Comparison of ENCODE assay signal across 25 cellular contexts in genomic region chr19:28076628-28077027, GRCh38.
"Had no signal": no experiment of that assay in that cellular context is flagged by ENCODE, and none has a peak within 500 bp of the region (broad histone marks: within the 10 kb centered on the region; RNA-seq: fewer than 3 reads in every experiment).

No MANE protein-coding gene starts in this region.

- H3K36me3 ChIP-seq: stomach, suprapubic skin, thoracic aorta, thyroid gland, tibial artery, tibial nerve, transverse colon, upper lobe of left lung, upper lobe of right lung, uterus, vagina had no signal

- H3K27me3 ChIP-seq: stomach, suprapubic skin, thyroid gland, tibial artery, tibial nerve, transverse colon, upper lobe of left lung, upper lobe of right lung, uterus, vagina had no signal

- H3K4me3 ChIP-seq: stomach, suprapubic skin, thoracic aorta, thyroid gland, tibial artery, tibial nerve, transverse colon, upper lobe of left lung, upper lobe of right lung, uterus, vagina had no signal

- H3K27ac ChIP-seq: stomach, suprapubic skin, thoracic aorta, thyroid gland, tibial artery, tibial nerve, transverse colon, upper lobe of left lung, upper lobe of right lung, uterus, vagina had no signal

- H3K4me1 ChIP-seq: stomach, suprapubic skin, thyroid gland, tibial artery, tibial nerve, transverse colon, upper lobe of left lung, upper lobe of right lung, uterus, vagina had no signal

- DNase-seq: stimulated activated CD4-positive, alpha-beta T cell treated with anti-CD3 and anti-CD28 coated beads, Interleukin-2, amount 100 ng/mL, for 24 hours; stimulated activated CD4-positive, alpha-beta T cell treated with anti-CD3 and anti-CD28 coated beads, Interleukin-2, amount 100 ng/mL, for 48 hours; stimulated activated CD4-positive, alpha-beta T cell treated with anti-CD3 and anti-CD28 coated beads, Interleukin-4, amount 100 ng/mL, for 1 hour; stimulated activated CD4-positive, alpha-beta T cell treated with anti-CD3 and anti-CD28 coated beads, Interleukin-4, amount 100 ng/mL, for 24 hours; stimulated activated CD4-positive, alpha-beta T cell treated with anti-CD3 and anti-CD28 coated beads, Interleukin-4, amount 100 ng/mL, for 4 hours; stimulated activated CD8-positive, alpha-beta memory T cell treated with anti-CD3 and anti-CD28 coated beads, Interleukin-4, amount 100 ng/mL, for 48 hours; stimulated activated naive B cell treated with anti-CD40 and anti-IgM and Interleukin-4, amounts not matched to agents 10 μg/mL and 1 μg/mL and 100 μg/mL, for 72 hours; stimulated activated naive CD4-positive, alpha-beta T cell; stimulated activated naive CD4-positive, alpha-beta T cell treated with Interleukin-2 at 50 U/mL for 16 hours; stimulated activated naive CD8-positive, alpha-beta T cell treated with anti-CD3 and anti-CD28 coated beads, Interleukin-15, amount 100 ng/mL, for 72 hours; stimulated activated naive CD8-positive, alpha-beta T cell treated with anti-CD3 and anti-CD28 coated beads, Interleukin-15, Interleukin-2, amounts not matched to agents 100 U/mL and 50 U/mL, for 24 hours; stomach; substantia nigra; thyroid gland; tibial artery; transverse colon; upper lobe of left lung; upper lobe of right lung; uterus had no signal

- ATAC-seq: stimulated activated effector memory CD8-positive, alpha-beta T cell treated with anti-CD3 and anti-CD28 coated beads, Interleukin-12 subunit alpha, Interleukin-12 subunit beta, amount 100 ng/mL, for 72 hours; stimulated activated memory B cell treated with anti-CD40 and anti-IgM and Interleukin-4, amounts not matched to agents 10 μg/mL and 1 μg/mL and 100 μg/mL, for 72 hours; stimulated activated naive B cell treated with anti-CD40 and anti-IgM and Interleukin-4, amounts not matched to agents 10 μg/mL and 1 μg/mL and 100 μg/mL, for 72 hours; stimulated activated naive CD8-positive, alpha-beta T cell treated with anti-CD3 and anti-CD28 coated beads, Interleukin-15, amount 100 ng/mL, for 72 hours; stimulated activated naive CD8-positive, alpha-beta T cell treated with anti-CD3 and anti-CD28 coated beads, Interleukin-15, Interleukin-2, amounts not matched to agents 100 U/mL and 50 U/mL, for 24 hours; upper lobe of right lung had no signal

- H3K9me3 ChIP-seq: suprapubic skin, thoracic aorta, thyroid gland, tibial artery, transverse colon, uterus, vagina had no signal
